ENCODE assay signal across 2 cellular contexts in genomic region chr11:45844822-45845573, GRCh38.
TF ChIP-seq lines count a peak whose summit lies in the region.

No MANE protein-coding gene starts in this region.

TF ChIP-seq in liver, 16 proteins besides CTCF, POLR2A, EP300 and RAD21:
- TF ChIP-seq YY1 (IDR thresholded peaks at IDR 0.05) (peak; percentile 15), RXRA (IDR thresholded peaks at IDR 0.05) (peak; percentile 52 to 72), ATF3 (IDR thresholded peaks at IDR 0.05) (no peak), SP1 (IDR thresholded peaks at IDR 0.05) (peak; percentile 19), ZBTB33 (IDR thresholded peaks at IDR 0.05) (no peak), HNF4A (conservative IDR thresholded peaks at IDR 0.05) (peak; percentile 48 to 66), MAX (IDR thresholded peaks at IDR 0.05) (peak; percentile 13)
TF ChIP-seq in liver: peak in this region for 5.

TF ChIP-seq in HepG2, 621 proteins besides CTCF, POLR2A, EP300 and RAD21:
- TF ChIP-seq MAFK (conservative IDR thresholded peaks at IDR 0.05 in 1 of 2, IDR thresholded peaks at IDR 0.05 in 1 of 2; ENCODE audit: low read length in 2 of 2) (peak in 1 of 2 experiments; percentile 51; a peak in 2 of 4 replicates), JARID2 (CRISPR knock-in tag; IDR thresholded peaks at IDR 0.05; ENCODE audit: insufficient replicate concordance) (no peak)
